Comparison of ENCODE assay signal across 19 cellular contexts in the genomic region with DNA sequence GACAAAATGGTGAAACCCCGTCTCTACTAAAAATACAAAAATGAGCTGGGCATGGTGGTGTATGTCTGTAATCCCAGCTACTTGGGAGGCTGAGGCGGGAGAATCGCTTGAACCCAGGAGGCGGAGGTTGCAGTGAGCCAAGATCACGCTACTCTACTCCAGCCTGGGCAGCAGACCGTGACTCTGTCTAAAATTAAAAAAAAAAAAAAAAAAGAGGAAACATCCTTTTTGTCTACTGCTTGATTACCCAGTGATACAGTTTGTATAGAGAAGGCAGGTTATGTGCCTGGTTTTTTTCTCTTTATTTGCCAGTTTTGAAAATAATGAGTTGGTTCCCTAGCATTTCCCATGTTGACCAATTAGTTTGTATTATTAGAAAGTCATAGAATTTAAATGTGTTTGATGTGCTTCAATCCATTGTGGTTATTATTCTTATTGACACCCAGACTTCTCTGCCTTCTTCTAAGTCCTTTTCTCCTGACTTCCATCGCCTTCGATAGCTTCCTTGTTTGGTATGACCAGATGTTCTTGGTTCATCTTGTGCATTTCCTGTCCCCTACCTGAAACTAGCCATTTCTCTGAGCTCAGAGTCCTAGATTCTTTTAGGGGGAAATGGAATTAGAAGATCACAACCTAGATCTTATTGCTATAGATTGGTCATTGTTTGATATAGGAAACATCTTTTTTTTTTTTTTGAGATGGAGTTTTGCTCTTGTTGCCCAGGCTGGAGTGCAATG. TPM values are rescaled to one million over a fixed set of nuclear protein-coding genes. Genes with fewer than 3 reads are reported as not detected.
DNase-seq lines count a peak whose midpoint lies in the region; ATAC-seq, FAIRE-seq and TF ChIP-seq lines count a peak whose summit lies in the region.
"Had no signal": no experiment of that assay in that cellular context is flagged by ENCODE, and none has a peak within 500 bp of the region (broad histone marks: within the 10 kb centered on the region; RNA-seq: fewer than 3 reads in every experiment).

No MANE protein-coding gene starts in this region.

- H3K4me1 Mint-ChIP-seq in neural progenitor cell: no peaks in the 10 kb centered on the region

- no peak overlapping the region for H3K27ac ChIP-seq in DOHH2 (ENCODE audit: low read depth, low read length)
- H3K27ac ChIP-seq in GM12878 (ENCODE audit: control insufficient read depth, insufficient read depth): no peak overlapping the region
- H3K27ac ChIP-seq in neural progenitor cell: no peak overlapping the region
- H3K27ac ChIP-seq: Peyer's patch had no signal

- no peaks in the 10 kb centered on the region for H3K9me3 ChIP-seq in DOHH2 (ENCODE audit: control insufficient read depth, insufficient read depth, low read length)
- no peaks in the 10 kb centered on the region for H3K9me3 ChIP-seq in GM12878 (replicated peaks; ENCODE audit: control insufficient read depth, insufficient read depth, low read length)
- no peaks in the 10 kb centered on the region for H3K9me3 ChIP-seq in neural progenitor cell (ENCODE audit: low read depth)
- H3K9me3 ChIP-seq: Peyer's patch had no signal

- H3K4me3 ChIP-seq in DOHH2 (ENCODE audit: low read length) (peak overlapping the region; percentile 31), GM12878 (no peak overlapping the region), neural progenitor cell (no peak overlapping the region)
- H3K4me3 ChIP-seq: Peyer's patch had no signal

- H3F3A ChIP-seq in DOHH2 (ENCODE audit: control insufficient read depth, insufficient read depth): peaks cover 6% of the 10 kb centered on the region; the same call in 1 of the 2 replicates
- H3F3A ChIP-seq in neural progenitor cell (ENCODE audit: low read depth): no peaks in the 10 kb centered on the region

- H3K9me3 Mint-ChIP-seq in neural progenitor cell: peaks cover 4% of the 10 kb centered on the region
- H3K9me3 Mint-ChIP-seq: CD4-positive, CD25-positive, alpha-beta regulatory T cell; T-cell had no signal

- CTCF ChIA-PET in GM12878 (lab: Yijun Ruan, JAX): interaction anchor here (1.8 kb wide), 1 partner anchor 76 kb away, joined by 4 read pairs; no protein-coding TSS in a partner anchor

- H3K36me3 Mint-ChIP-seq in neural progenitor cell: peaks cover 4% of the 10 kb centered on the region

- H3K27me3 ChIP-seq in DOHH2 (ENCODE audit: control insufficient read depth, low read length) (no peaks in the 10 kb centered on the region), GM12878 (replicated peaks in 1 of 2; ENCODE audit: control insufficient read depth in 2 of 2, insufficient read depth in 2 of 2, low read length in 1 of 2) (no peaks in the 10 kb centered on the region), neural progenitor cell (no peaks in the 10 kb centered on the region)
- H3K27me3 ChIP-seq: Peyer's patch had no signal

- no peak for FAIRE-seq in GM12878 (lab: Jason Lieb, UNC)
- FAIRE-seq: GM12892 had no signal

- H3K79me2 ChIP-seq in DOHH2 (ENCODE audit: control insufficient read depth, low read length): peaks cover 75% of the 10 kb centered on the region
- H3K79me2 ChIP-seq in GM12878 (ENCODE audit: control insufficient read depth, insufficient read depth, low read length): no peaks in the 10 kb centered on the region; the same call in none of the 2 replicates
- H3K79me2 ChIP-seq in neural progenitor cell (ENCODE audit: low read depth): peaks cover 19% of the 10 kb centered on the region

- in situ Hi-C loops in KBM-7 (cut with MboI; ENCODE audit: low pct_unique_long_range_greater_than_20kb, low sequenced_read_pairs) (no loop called here), GM12878 (cut with MboI) (no loop called here)

- peaks cover 24% of the 10 kb centered on the region for H3K4me1 ChIP-seq in DOHH2 (ENCODE audit: control insufficient read depth, low read length)
- no peaks in the 10 kb centered on the region for H3K4me1 ChIP-seq in GM12878 (ENCODE audit: control insufficient read depth, insufficient read depth, low read length)
- no peaks in the 10 kb centered on the region for H3K4me1 ChIP-seq in neural progenitor cell
- H3K4me1 ChIP-seq: Peyer's patch had no signal

- DNase-seq in KBM-7 (peak; percentile 78), GM12878 (ENCODE audit: low read depth, low spot score) (no peak), LoVo (ENCODE audit: low spot score) (no peak), neural progenitor cell (ENCODE audit: low spot score) (no peak), AG08395 (ENCODE audit: low spot score) (no peak), 8988T (no peak)
- DNase-seq: CD4-positive, CD25-positive, alpha-beta regulatory T cell; IMR-90; NCI-H1048; NCI-H1436 treated with DMSO at 0.1 percent for 48 hours; NCI-H2029 treated with DMSO at 0.1 percent for 48 hours; NCI-H510A treated with DMSO at 0.1 percent for 48 hours; Peyer's patch; T-cell; T-helper 9 cell had no signal

- SMC1A ChIA-PET in GM12878 (lab: Charles Lee; ENCODE audit: uncharacterized antibody, unreplicated experiment): interaction anchor here (0.7 to 1.5 kb wide), 2 partner anchors 21 to 25 kb away, joined by 3 read pairs; no protein-coding TSS in a partner anchor

- H3K4me2 ChIP-seq in DOHH2 (ENCODE audit: low read length): peak overlapping the region; percentile 59
- H3K4me2 ChIP-seq in GM12878 (ENCODE audit: control insufficient read depth, insufficient read depth): no peak overlapping the region
- no peak overlapping the region for H3K4me2 ChIP-seq in neural progenitor cell

- no peak for TF ChIP-seq RAD21 in GM12878 (IDR thresholded peaks at IDR 0.05; ENCODE audit: insufficient read depth, low read depth, low read length)

- no TSS peak for BruUV-seq in GM12878 (replicated peaks; lab: Mats Ljungman, UMichigan)

- no peaks in the 10 kb centered on the region for H3K27me3 Mint-ChIP-seq in neural progenitor cell (ENCODE audit: insufficient read depth, low read depth)
- H3K27me3 Mint-ChIP-seq: CD4-positive, CD25-positive, alpha-beta regulatory T cell; T-cell had no signal

- no peaks in the 10 kb centered on the region for H3K9me2 ChIP-seq in DOHH2 (replicated peaks; ENCODE audit: control insufficient read depth, low read length)

- H3K27ac Mint-ChIP-seq in neural progenitor cell: no peak overlapping the region
- H3K27ac Mint-ChIP-seq: T-cell had no signal

- TF ChIP-seq CTCF in DOHH2 (IDR thresholded peaks at IDR 0.05; ENCODE audit: low read depth, low read length, poor library complexity, severe bottlenecking) (no peak), GM12878 (IDR thresholded peaks at IDR 0.05 in 2 of 3, conservative IDR thresholded peaks at IDR 0.05 in 1 of 3; ENCODE audit: control insufficient read depth in 2 of 3, extremely low read depth in 1 of 3, insufficient read depth in 1 of 3, low read depth in 3 of 3, low read length in 3 of 3) (no peak), neural progenitor cell (IDR thresholded peaks at IDR 0.05) (no peak)

- peaks cover 25% of the 10 kb centered on the region for H3K36me3 ChIP-seq in DOHH2 (ENCODE audit: control insufficient read depth, low read length)
- peaks cover 0 to 4% of the 10 kb centered on the region in 2 experiments; a peak in 1 of 4 replicates for H3K36me3 ChIP-seq in GM12878 (ENCODE audit: control insufficient read depth in 2 of 2, insufficient read depth in 2 of 2, low read length in 1 of 2)
- H3K36me3 ChIP-seq in neural progenitor cell: no peaks in the 10 kb centered on the region
- H3K36me3 ChIP-seq: Peyer's patch had no signal

- POLR2A ChIA-PET in GM12878 (lab: Charles Lee): no interaction called here

- TF ChIP-seq EP300 in GM12878 (IDR thresholded peaks at IDR 0.05; ENCODE audit: borderline replicate concordance in 1 of 2, control insufficient read depth in 1 of 2, low read depth in 2 of 2, low read length in 2 of 2): no peak

- TF ChIP-seq POLR2A in GM12878 (IDR thresholded peaks at IDR 0.05; ENCODE audit: low read depth, low read length): no peak

- no peak overlapping the region for H2AFZ ChIP-seq in GM12878 (ENCODE audit: control insufficient read depth, low read depth, low read length)
- H2AFZ ChIP-seq in neural progenitor cell (replicated peaks): no peak overlapping the region

- ATAC-seq in GM19438 (IDR thresholded peaks at IDR 0.05; ENCODE audit: low read depth, unreplicated experiment) (peak; percentile 52), GM12878 (peak; percentile 55)
- ATAC-seq: Right ventricle myocardium inferior, T-cell had no signal

- peaks cover 13% of the 10 kb centered on the region for H4K20me1 ChIP-seq in DOHH2 (ENCODE audit: control insufficient read depth, insufficient read depth, low read depth, low read length)
- H4K20me1 ChIP-seq in GM12878 (ENCODE audit: control insufficient read depth, insufficient read depth): no peaks in the 10 kb centered on the region
- H4K20me1 ChIP-seq in neural progenitor cell (ENCODE audit: low read depth): peaks cover 4% of the 10 kb centered on the region

- intact Hi-C loops in GM12878 (cut with micrococcal nuclease; ENCODE audit: unreplicated experiment): no loop called here

- RAD21 ChIA-PET in GM12878 (lab: Charles Lee; ENCODE audit: unreplicated experiment): no interaction called here

- H3K9ac ChIP-seq in GM12878 (ENCODE audit: control insufficient read depth, insufficient read depth, low read length) (no peak overlapping the region), neural progenitor cell (no peak overlapping the region)

- 91% methylated on average over 6 of the region's 8 CpGs for WGBS in GM12878 (ENCODE audit: insufficient coverage, insufficient replicate concordance, low lambda C conversion rate, missing lambda C conversion rate)

- no peak overlapping the region for H3K4me3 Mint-ChIP-seq in neural progenitor cell
- H3K4me3 Mint-ChIP-seq: CD4-positive, CD25-positive, alpha-beta regulatory T cell; T-cell had no signal

TF ChIP-seq in GM12878, 131 proteins besides CTCF, POLR2A, EP300 and RAD21 (continues in another document):
- TF ChIP-seq ZNF622 (IDR thresholded peaks at IDR 0.05) (no peak), SMAD1 (IDR thresholded peaks at IDR 0.05; ENCODE audit: low read depth, partially characterized antibody) (no peak), ZSCAN29 (IDR thresholded peaks at IDR 0.05) (no peak)

RNA-seq across cellular contexts. Expression of gene VKORC1L1, which starts 43.2 kb away (rescaled TPM):
- total RNA-seq in GM12878 (2013; cell fraction: nucleolus; rRNA removed): 13.4 and 14.5 TPM in 2 replicates
- total RNA-seq in GM12878 (2014; rRNA removed): 8.6 and 9.1 TPM in 2 replicates
- total RNA-seq in GM12878 (2014; rRNA removed; fragmentation: Illumina TruSeq; extraction: Trizol): 7.8 and 8.0 TPM in 2 replicates
- 15.0 and 16.1 TPM in 2 replicates for total RNA-seq in GM12878 (2021)
- polyA plus RNA-seq in GM12878 (2011; ENCODE audit: low read depth): 2.6 TPM
- polyA plus RNA-seq in GM12878 (2011; rRNA removed): 17.4 and 17.5 TPM in 2 replicates
- polyA plus RNA-seq in GM12878 (2011; cell fraction: cytosol; rRNA removed): 8.1 and 9.4 TPM in 2 replicates
- polyA plus RNA-seq in GM12878 (2011; cell fraction: nucleus; rRNA removed): 3.0 and 3.4 TPM in 2 replicates
- polyA plus RNA-seq in GM12878 (2012): 5.6 and 7.6 TPM in 2 replicates
- polyA plus RNA-seq in GM12878 (2014; fragmentation: Illumina TruSeq; extraction: Trizol): 15.6 and 18.1 TPM in 2 replicates
- polyA plus RNA-seq in GM12878 (2014; fragmentation: Nextera tagmentation; extraction: Ambion mirVana): 1 to 10 TPM; 3.3 to 4.7 TPM
- polyA plus RNA-seq in GM12878 (2014; rRNA removed): 10.9 and 15.2 TPM in 2 replicates
- polyA plus RNA-seq in GM12878 (2016; fragmentation: Nextera tagmentation; extraction: Ambion mirVana): 10 to 100 TPM in 1 of 2 experiments, 1 to 10 TPM in 1; 9.8 to 18.8 TPM
- polyA minus RNA-seq in GM12878 (2011; rRNA and poly(A)+ RNA removed): 14.2 and 15.4 TPM in 2 replicates
- 8.3 and 8.8 TPM in 2 replicates for polyA minus RNA-seq in GM12878 (2011; cell fraction: cytosol; rRNA and poly(A)+ RNA removed)
- polyA minus RNA-seq in GM12878 (2011; cell fraction: nucleus; rRNA and poly(A)+ RNA removed): 1.3 and 3.8 TPM in 2 replicates
- total RNA-seq in neural progenitor cell (ENCODE audit: low replicate concordance): 14.2 and 16.0 TPM in 2 replicates
